8 cellular contexts compared by ENCODE assay signal in the genomic region with DNA sequence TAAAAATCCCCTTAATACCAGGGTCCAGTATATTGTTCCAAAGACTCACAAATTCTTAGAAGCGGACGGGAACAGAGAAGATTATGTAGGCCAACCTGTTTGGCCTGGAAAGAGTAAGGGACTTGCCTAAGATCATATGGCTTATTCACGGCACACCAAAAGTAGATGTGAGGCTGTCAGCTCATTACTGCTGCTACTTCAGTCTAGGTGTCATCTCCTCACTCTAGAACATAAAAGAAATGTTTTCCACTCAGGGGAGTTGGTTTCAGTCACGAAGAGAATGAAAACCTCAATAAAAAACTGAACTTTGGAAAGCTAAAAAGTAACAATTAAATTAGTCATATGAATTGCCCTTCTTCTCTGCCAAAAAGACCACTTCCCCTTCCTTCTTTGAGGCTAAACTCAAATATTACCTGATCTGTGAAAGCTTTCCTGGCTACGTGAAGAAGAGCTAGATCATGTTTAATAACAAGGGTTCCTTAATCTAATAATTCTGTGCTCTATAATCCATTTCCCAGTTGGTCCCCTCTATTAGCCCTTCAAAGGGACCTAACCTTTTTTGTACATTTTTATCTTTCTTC. TPM values are rescaled to one million over a fixed set of nuclear protein-coding genes. Genes with fewer than 3 reads are reported as not detected.
DNase-seq lines count a peak whose midpoint lies in the region; ATAC-seq, FAIRE-seq and TF ChIP-seq lines count a peak whose summit lies in the region.

No MANE protein-coding gene starts in this region.

- peak; percentile 11 for ATAC-seq in aorta (ENCODE audit: low FRiP score)

- H3K36me3 ChIP-seq in BE2C (no peaks in the 10 kb centered on the region), ascending aorta (no peaks in the 10 kb centered on the region), liver (ENCODE audit: control insufficient read depth in 4 of 4, insufficient read depth in 3 of 4, low read depth in 1 of 4, low read length in 3 of 4) (no peaks in the 10 kb centered on the region), aorta (ENCODE audit: control insufficient read depth in 1 of 2, insufficient read depth in 2 of 2, low read length in 1 of 2) (no peaks in the 10 kb centered on the region)

- 36% methylated on average over 5 of the region's 5 CpGs for WGBS in liver
- 36 to 46% methylated on average over 5 of the region's 5 CpGs for WGBS in aorta, 2 donors

- peak overlapping the region; percentile 77 for H3K4me3 ChIP-seq in BE2C (ENCODE audit: low read depth, low read length)
- peak overlapping the region; percentile 72 for H3K4me3 ChIP-seq in HL-60 (replicated peaks; ENCODE audit: insufficient read depth, low read length)
- peak overlapping the region; percentile 58 to 74 for H3K4me3 ChIP-seq in ascending aorta
- H3K4me3 ChIP-seq in liver (ENCODE audit: low read depth in 1 of 3, low read length in 3 of 3) = peak overlapping the region in 1 of 3 donors; percentile 66
- H3K4me3 ChIP-seq in aorta (ENCODE audit: low read length in 2 of 2) = peak overlapping the region in 1 of 2 donors; percentile 39

- no peaks in the 10 kb centered on the region for H3K27me3 ChIP-seq in BE2C
- H3K27me3 ChIP-seq in HL-60 (ENCODE audit: insufficient read depth, poor library complexity, severe bottlenecking) = no peaks in the 10 kb centered on the region
- H3K27me3 ChIP-seq in ascending aorta = no peaks in the 10 kb centered on the region
- no peaks in the 10 kb centered on the region for H3K27me3 ChIP-seq in liver (ENCODE audit: control insufficient read depth in 4 of 4, insufficient read depth in 4 of 4, low read length in 3 of 4)
- H3K27me3 ChIP-seq in aorta (ENCODE audit: control insufficient read depth in 1 of 2, insufficient read depth in 2 of 2, low read length in 1 of 2) = peaks cover 0 to 1% of the 10 kb centered on the region in 2 donors

- peak overlapping the region; percentile 7 to 49 for H3K9ac ChIP-seq in liver (ENCODE audit: low read depth in 1 of 2, low read length in 2 of 2)

- no peak for TF ChIP-seq RAD21 in liver (IDR thresholded peaks at IDR 0.05)

- H3K9me3 ChIP-seq in BE2C (no peaks in the 10 kb centered on the region), ascending aorta (no peaks in the 10 kb centered on the region), liver (ENCODE audit: control insufficient read depth in 4 of 4, low read length in 3 of 4) (no peaks in the 10 kb centered on the region), aorta (ENCODE audit: control insufficient read depth, low read length) (no peaks in the 10 kb centered on the region)

- TF ChIP-seq CTCF in BE2C (IDR thresholded peaks at IDR 0.05; ENCODE audit: low read depth, low read length) (no peak), HL-60 (IDR thresholded peaks at IDR 0.05; ENCODE audit: insufficient read depth, low read length) (no peak), ascending aorta (IDR thresholded peaks at IDR 0.05) (no peak), liver (IDR thresholded peaks at IDR 0.05; ENCODE audit: low read depth, low read length, missing input control) (no peak)

- DNase-seq in BE2C = no peak
- DNase-seq in GM19239 (ENCODE audit: insufficient read length, low spot score) = no peak
- DNase-seq in HL-60 (ENCODE audit: low read depth in 1 of 2, low spot score in 1 of 2) = no peak
- no peak for DNase-seq in ascending aorta (ENCODE audit: low spot score in 2 of 2)
- no peak for DNase-seq in aorta
- no peak for DNase-seq in A172 (ENCODE audit: low spot score)
- DNase-seq in NCI-H2196 treated with DMSO at 0.1 percent for 48 hours (lab: John Stamatoyannopoulos, UW; ENCODE audit: unreplicated experiment) = no peak

- FAIRE-seq in GM19239 (lab: Jason Lieb, UNC) = peak; percentile 57

- intact Hi-C loops in ascending aorta (cut with DNase I) (loop anchor here (5.0 kb wide), 1 partner anchor 280 kb away; a partner anchor contains a TSS), aorta (cut with DNase I) (loop anchor here in 1 of 2 donors (5.0 kb wide), 1 partner anchor 230 kb away; no protein-coding TSS in a partner anchor)

- H3K27ac ChIP-seq in HL-60 (replicated peaks) (peak overlapping the region; percentile 74), ascending aorta (peak overlapping the region in 1 of 2 donors; percentile 8), liver (ENCODE audit: low read depth in 1 of 2, low read length in 2 of 2) (peak overlapping the region in 1 of 2 donors; percentile 0), aorta (ENCODE audit: low read depth in 1 of 2, low read length in 2 of 2) (no peak overlapping the region)

- peaks cover 3% of the 10 kb centered on the region; the same call in 1 of the 2 replicates for H3K4me1 ChIP-seq in BE2C
- H3K4me1 ChIP-seq in ascending aorta = peaks cover 0 to 4% of the 10 kb centered on the region in 2 donors
- peaks cover 1 to 11% (median 8%) of the 10 kb centered on the region in 4 donors for H3K4me1 ChIP-seq in liver (ENCODE audit: control insufficient read depth in 4 of 4, insufficient read depth in 4 of 4, low read length in 3 of 4)
- H3K4me1 ChIP-seq in aorta (ENCODE audit: control insufficient read depth in 1 of 2, insufficient read depth in 2 of 2, low read length in 2 of 2) = no peaks in the 10 kb centered on the region

TF ChIP-seq in liver, 16 proteins besides CTCF, POLR2A, EP300 and RAD21:
- TF ChIP-seq RXRA (IDR thresholded peaks at IDR 0.05) (no peak), JUND (IDR thresholded peaks at IDR 0.05) (no peak), HNF4A (conservative IDR thresholded peaks at IDR 0.05) (no peak), EGR1 (IDR thresholded peaks at IDR 0.05; ENCODE audit: low read depth in 2 of 2) (no peak), HNF4G (IDR thresholded peaks at IDR 0.05) (no peak), TAF1 (conservative IDR thresholded peaks at IDR 0.05) (no peak), SP1 (IDR thresholded peaks at IDR 0.05) (no peak), GABPA (IDR thresholded peaks at IDR 0.05 in 1 of 2, conservative IDR thresholded peaks at IDR 0.05 in 1 of 2) (no peak), FOXA1 (IDR thresholded peaks at IDR 0.05) (no peak)
- TF ChIP-seq, protein P1, sequence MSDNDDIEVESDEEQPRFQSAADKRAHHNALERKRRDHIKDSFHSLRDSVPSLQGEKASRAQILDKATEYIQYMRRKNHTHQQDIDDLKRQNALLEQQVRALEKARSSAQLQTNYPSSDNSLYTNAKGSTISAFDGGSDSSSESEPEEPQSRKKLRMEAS (IDR thresholded peaks at IDR 0.05) = no peak
- TF ChIP-seq, protein P2, sequence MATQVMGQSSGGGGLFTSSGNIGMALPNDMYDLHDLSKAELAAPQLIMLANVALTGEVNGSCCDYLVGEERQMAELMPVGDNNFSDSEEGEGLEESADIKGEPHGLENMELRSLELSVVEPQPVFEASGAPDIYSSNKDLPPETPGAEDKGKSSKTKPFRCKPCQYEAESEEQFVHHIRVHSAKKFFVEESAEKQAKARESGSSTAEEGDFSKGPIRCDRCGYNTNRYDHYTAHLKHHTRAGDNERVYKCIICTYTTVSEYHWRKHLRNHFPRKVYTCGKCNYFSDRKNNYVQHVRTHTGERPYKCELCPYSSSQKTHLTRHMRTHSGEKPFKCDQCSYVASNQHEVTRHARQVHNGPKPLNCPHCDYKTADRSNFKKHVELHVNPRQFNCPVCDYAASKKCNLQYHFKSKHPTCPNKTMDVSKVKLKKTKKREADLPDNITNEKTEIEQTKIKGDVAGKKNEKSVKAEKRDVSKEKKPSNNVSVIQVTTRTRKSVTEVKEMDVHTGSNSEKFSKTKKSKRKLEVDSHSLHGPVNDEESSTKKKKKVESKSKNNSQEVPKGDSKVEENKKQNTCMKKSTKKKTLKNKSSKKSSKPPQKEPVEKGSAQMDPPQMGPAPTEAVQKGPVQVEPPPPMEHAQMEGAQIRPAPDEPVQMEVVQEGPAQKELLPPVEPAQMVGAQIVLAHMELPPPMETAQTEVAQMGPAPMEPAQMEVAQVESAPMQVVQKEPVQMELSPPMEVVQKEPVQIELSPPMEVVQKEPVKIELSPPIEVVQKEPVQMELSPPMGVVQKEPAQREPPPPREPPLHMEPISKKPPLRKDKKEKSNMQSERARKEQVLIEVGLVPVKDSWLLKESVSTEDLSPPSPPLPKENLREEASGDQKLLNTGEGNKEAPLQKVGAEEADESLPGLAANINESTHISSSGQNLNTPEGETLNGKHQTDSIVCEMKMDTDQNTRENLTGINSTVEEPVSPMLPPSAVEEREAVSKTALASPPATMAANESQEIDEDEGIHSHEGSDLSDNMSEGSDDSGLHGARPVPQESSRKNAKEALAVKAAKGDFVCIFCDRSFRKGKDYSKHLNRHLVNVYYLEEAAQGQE (IDR thresholded peaks at IDR 0.05) = no peak
- TF ChIP-seq, protein P3, sequence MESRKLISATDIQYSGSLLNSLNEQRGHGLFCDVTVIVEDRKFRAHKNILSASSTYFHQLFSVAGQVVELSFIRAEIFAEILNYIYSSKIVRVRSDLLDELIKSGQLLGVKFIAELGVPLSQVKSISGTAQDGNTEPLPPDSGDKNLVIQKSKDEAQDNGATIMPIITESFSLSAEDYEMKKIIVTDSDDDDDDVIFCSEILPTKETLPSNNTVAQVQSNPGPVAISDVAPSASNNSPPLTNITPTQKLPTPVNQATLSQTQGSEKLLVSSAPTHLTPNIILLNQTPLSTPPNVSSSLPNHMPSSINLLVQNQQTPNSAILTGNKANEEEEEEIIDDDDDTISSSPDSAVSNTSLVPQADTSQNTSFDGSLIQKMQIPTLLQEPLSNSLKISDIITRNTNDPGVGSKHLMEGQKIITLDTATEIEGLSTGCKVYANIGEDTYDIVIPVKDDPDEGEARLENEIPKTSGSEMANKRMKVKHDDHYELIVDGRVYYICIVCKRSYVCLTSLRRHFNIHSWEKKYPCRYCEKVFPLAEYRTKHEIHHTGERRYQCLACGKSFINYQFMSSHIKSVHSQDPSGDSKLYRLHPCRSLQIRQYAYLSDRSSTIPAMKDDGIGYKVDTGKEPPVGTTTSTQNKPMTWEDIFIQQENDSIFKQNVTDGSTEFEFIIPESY (IDR thresholded peaks at IDR 0.05) = no peak

RNA-seq across cellular contexts. Expression of a gene that starts 0.7 kb away (rescaled TPM):
- polyA plus RNA-seq in BE2C (2012; ENCODE audit: insufficient read depth, insufficient read length, low read depth) = 1.2 TPM
- total RNA-seq in ascending aorta = 3.3 TPM
- 1 to 10 TPM; 2.2 to 3.8 TPM for total RNA-seq in liver
- under 1 TPM; 0.27 to 0.61 TPM for polyA plus RNA-seq in liver
- 1 to 10 TPM; 6.0 to 8.4 TPM for total RNA-seq in aorta
- polyA plus RNA-seq in aorta = 1 to 10 TPM in 1 of 2 donors, under 1 TPM in 1; 0.95 to 2.8 TPM
- 2.4 and 4.2 TPM in 2 replicates for total RNA-seq in A172 (2014; rRNA removed; shearing (Covaris generic))

RNA-seq across cellular contexts. Expression of a gene that starts 13.2 kb away (rescaled TPM):
- polyA plus RNA-seq in BE2C (2012; ENCODE audit: insufficient read depth, insufficient read length, low read depth) = not detected
- not detected for total RNA-seq in ascending aorta
- total RNA-seq in liver = under 1 TPM in 1 of 2 donors, not detected in 1; 0.08 TPM
- polyA plus RNA-seq in liver = 1 to 10 TPM in 1 of 2 donors, not detected in 1; 3.2 TPM
- total RNA-seq in aorta = under 1 TPM; 0.29 to 0.30 TPM
- polyA plus RNA-seq in aorta = under 1 TPM in 1 of 2 donors, not detected in 1; 0.13 TPM
- not detected in 2 replicates for total RNA-seq in A172 (2014; rRNA removed; shearing (Covaris generic))
